10 cellular contexts compared by ENCODE assay signal in the genomic region with DNA sequence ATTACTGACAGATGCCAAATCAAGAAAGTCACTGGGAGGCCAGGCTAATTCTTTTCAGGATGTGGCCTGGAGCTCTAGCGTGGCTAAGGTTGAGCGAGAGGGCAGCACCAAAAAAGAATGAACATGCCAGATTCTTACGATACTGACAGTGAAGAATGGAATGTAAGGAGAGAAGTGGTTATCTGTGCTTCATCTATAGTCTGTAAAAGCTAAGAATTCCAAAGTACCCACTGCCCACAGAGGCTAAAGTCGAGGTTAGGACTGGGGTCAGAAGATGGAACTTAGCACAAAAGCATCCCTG. TPM values are rescaled to one million over a fixed set of nuclear protein-coding genes. Genes with fewer than 3 reads are reported as not detected.
DNase-seq lines count a peak whose midpoint lies in the region; ATAC-seq and TF ChIP-seq lines count a peak whose summit lies in the region.
"Had no signal": no experiment of that assay in that cellular context is flagged by ENCODE, and none has a peak within 500 bp of the region (broad histone marks: within the 10 kb centered on the region; RNA-seq: fewer than 3 reads in every experiment).

No MANE protein-coding gene starts in this region.

- H3K4me3 ChIP-seq in SJSA1 = no peak overlapping the region
- no peak overlapping the region for H3K4me3 ChIP-seq in fibroblast of villous mesenchyme (ENCODE audit: low read depth, low read length)
- H3K4me3 ChIP-seq in lower lobe of right lung = no peak overlapping the region
- H3K4me3 ChIP-seq: dorsolateral prefrontal cortex, gastroesophageal sphincter had no signal

- H3K4me1 ChIP-seq in SJSA1 (replicated peaks) = peaks cover 36% of the 10 kb centered on the region
- no peaks in the 10 kb centered on the region for H3K4me1 ChIP-seq in lower lobe of right lung
- H3K4me1 ChIP-seq: gastroesophageal sphincter had no signal

- H3K27ac ChIP-seq in SJSA1 (peak overlapping the region; percentile 20), lower lobe of right lung (no peak overlapping the region)
- H3K27ac ChIP-seq: gastroesophageal sphincter had no signal

- in situ Hi-C loops in GM13977 (cut with MboI; ENCODE audit: low pct_unique_long_range_greater_than_20kb, low sequenced_read_pairs, unreplicated experiment) = no loop called here

- ATAC-seq in lower lobe of right lung = no peak
- no peak for ATAC-seq in HG03571 (IDR thresholded peaks at IDR 0.05; ENCODE audit: unreplicated experiment)
- ATAC-seq: gastroesophageal sphincter had no signal

- H3K27me3 ChIP-seq in SJSA1 (replicated peaks) (no peaks in the 10 kb centered on the region), lower lobe of right lung (ENCODE audit: low read depth) (no peaks in the 10 kb centered on the region)
- H3K27me3 ChIP-seq: dorsolateral prefrontal cortex, gastroesophageal sphincter had no signal

- no peaks in the 10 kb centered on the region for H3K9me3 ChIP-seq in SJSA1 (replicated peaks)
- no peaks in the 10 kb centered on the region for H3K9me3 ChIP-seq in lower lobe of right lung
- H3K9me3 ChIP-seq: gastroesophageal sphincter had no signal

- peak; percentile 69 for DNase-seq in GM03348 (ENCODE audit: low spot score)
- DNase-seq in SJSA1 (ENCODE audit: low read depth in 1 of 2, low spot score in 2 of 2) = peak; percentile 65 to 73
- DNase-seq in fibroblast of villous mesenchyme (ENCODE audit: low read depth) = peak; percentile 18
- peak; percentile 6 for DNase-seq in renal cortical epithelial cell (ENCODE audit: low read depth)
- DNase-seq in GM13977 (ENCODE audit: low spot score) = no peak
- DNase-seq in lower lobe of right lung = no peak
- DNase-seq: dorsolateral prefrontal cortex, NCI-H446 treated with DMSO at 0.1 percent for 48 hours had no signal

- H3K36me3 ChIP-seq in SJSA1 (peaks cover 80% of the 10 kb centered on the region), lower lobe of right lung (peaks cover 96% of the 10 kb centered on the region)

- intact Hi-C loops in lower lobe of right lung (cut with DNase I) = no loop called here

- TF ChIP-seq CTCF in fibroblast of villous mesenchyme (IDR thresholded peaks at IDR 0.05; ENCODE audit: insufficient read depth, low read depth, low read length) (no peak), GM13977 (IDR thresholded peaks at IDR 0.05; ENCODE audit: extremely low read depth, insufficient read depth, missing control alignments) (no peak), lower lobe of right lung (IDR thresholded peaks at IDR 0.05) (no peak)

RNA-seq across cellular contexts. Expression of a gene that starts 32.7 kb away (rescaled TPM):
- total RNA-seq in SJSA1 (2014; rRNA removed; shearing (Covaris generic)) = not detected in 2 replicates
- total RNA-seq in fibroblast of villous mesenchyme (under 0.01 and 0.32 TPM in 2 replicates), renal cortical epithelial cell (0.35 and 1.4 TPM in 2 replicates), lower lobe of right lung (2.2 TPM)

RNA-seq across cellular contexts. Expression of a gene that starts 35.5 kb away (rescaled TPM):
- total RNA-seq in SJSA1 (2014; rRNA removed; shearing (Covaris generic)) = 38.4 and 48.3 TPM in 2 replicates
- total RNA-seq in fibroblast of villous mesenchyme (20.6 and 21.2 TPM in 2 replicates), renal cortical epithelial cell (29.9 and 31.5 TPM in 2 replicates), lower lobe of right lung (44.9 TPM)

RNA-seq across cellular contexts. Expression of a gene that starts 48.2 kb away (rescaled TPM):
- 17.4 and 20.4 TPM in 2 replicates for total RNA-seq in SJSA1 (2014; rRNA removed; shearing (Covaris generic))
- total RNA-seq in fibroblast of villous mesenchyme (21.6 and 27.4 TPM in 2 replicates), renal cortical epithelial cell (10.9 and 40.3 TPM in 2 replicates), lower lobe of right lung (20.2 TPM)

RNA-seq across cellular contexts. Expression of a gene that starts 48.6 kb away (rescaled TPM):
- 22.8 and 23.7 TPM in 2 replicates for total RNA-seq in SJSA1 (2014; rRNA removed; shearing (Covaris generic))
- total RNA-seq in fibroblast of villous mesenchyme = 45.1 and 63.0 TPM in 2 replicates
- total RNA-seq in renal cortical epithelial cell = 49.1 and 113 TPM in 2 replicates
- 79.6 TPM for total RNA-seq in lower lobe of right lung

Comparison
In these comparisons a context has a peak if more than half of its experiments do, and no peak if none do; other contexts are left out.
1. DNase-seq: peak in GM03348 (single experiment), SJSA1 (2 of 2), fibroblast of villous mesenchyme (single experiment) and renal cortical epithelial cell (single experiment); none in GM13977 (single experiment) and lower lobe of right lung (single experiment).